ENCODE assay signal across 1 cellular context in genomic region chr12:121513464-121514183, GRCh38.
TF ChIP-seq lines count a peak whose summit lies in the region.

No MANE protein-coding gene starts in this region.

TF ChIP-seq in HepG2, 621 proteins besides CTCF, POLR2A, EP300 and RAD21 (continued from another document):
- TF ChIP-seq, protein P1, sequence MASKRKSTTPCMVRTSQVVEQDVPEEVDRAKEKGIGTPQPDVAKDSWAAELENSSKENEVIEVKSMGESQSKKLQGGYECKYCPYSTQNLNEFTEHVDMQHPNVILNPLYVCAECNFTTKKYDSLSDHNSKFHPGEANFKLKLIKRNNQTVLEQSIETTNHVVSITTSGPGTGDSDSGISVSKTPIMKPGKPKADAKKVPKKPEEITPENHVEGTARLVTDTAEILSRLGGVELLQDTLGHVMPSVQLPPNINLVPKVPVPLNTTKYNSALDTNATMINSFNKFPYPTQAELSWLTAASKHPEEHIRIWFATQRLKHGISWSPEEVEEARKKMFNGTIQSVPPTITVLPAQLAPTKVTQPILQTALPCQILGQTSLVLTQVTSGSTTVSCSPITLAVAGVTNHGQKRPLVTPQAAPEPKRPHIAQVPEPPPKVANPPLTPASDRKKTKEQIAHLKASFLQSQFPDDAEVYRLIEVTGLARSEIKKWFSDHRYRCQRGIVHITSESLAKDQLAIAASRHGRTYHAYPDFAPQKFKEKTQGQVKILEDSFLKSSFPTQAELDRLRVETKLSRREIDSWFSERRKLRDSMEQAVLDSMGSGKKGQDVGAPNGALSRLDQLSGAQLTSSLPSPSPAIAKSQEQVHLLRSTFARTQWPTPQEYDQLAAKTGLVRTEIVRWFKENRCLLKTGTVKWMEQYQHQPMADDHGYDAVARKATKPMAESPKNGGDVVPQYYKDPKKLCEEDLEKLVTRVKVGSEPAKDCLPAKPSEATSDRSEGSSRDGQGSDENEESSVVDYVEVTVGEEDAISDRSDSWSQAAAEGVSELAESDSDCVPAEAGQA (IDR thresholded peaks at IDR 0.05; ENCODE audit: low read depth): no peak
- TF ChIP-seq, protein P1 (CRISPR knock-in tag; IDR thresholded peaks at IDR 0.05; ENCODE audit: borderline replicate concordance): no peak
- TF ChIP-seq ARNT (IDR thresholded peaks at IDR 0.05): no peak
- TF ChIP-seq RFXAP (CRISPR knock-in tag; IDR thresholded peaks at IDR 0.05; ENCODE audit: borderline replicate concordance): 0 out of 2 replicates have a peak, but pooled peaks have one; percentile 23
- TF ChIP-seq, protein P2, sequence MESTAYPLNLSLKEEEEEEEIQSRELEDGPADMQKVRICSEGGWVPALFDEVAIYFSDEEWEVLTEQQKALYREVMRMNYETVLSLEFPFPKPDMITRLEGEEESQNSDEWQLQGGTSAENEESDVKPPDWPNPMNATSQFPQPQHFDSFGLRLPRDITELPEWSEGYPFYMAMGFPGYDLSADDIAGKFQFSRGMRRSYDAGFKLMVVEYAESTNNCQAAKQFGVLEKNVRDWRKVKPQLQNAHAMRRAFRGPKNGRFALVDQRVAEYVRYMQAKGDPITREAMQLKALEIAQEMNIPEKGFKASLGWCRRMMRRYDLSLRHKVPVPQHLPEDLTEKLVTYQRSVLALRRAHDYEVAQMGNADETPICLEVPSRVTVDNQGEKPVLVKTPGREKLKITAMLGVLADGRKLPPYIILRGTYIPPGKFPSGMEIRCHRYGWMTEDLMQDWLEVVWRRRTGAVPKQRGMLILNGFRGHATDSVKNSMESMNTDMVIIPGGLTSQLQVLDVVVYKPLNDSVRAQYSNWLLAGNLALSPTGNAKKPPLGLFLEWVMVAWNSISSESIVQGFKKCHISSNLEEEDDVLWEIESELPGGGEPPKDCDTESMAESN (CRISPR knock-in tag; conservative IDR thresholded peaks at IDR 0.05): no peak
- TF ChIP-seq ZNF7 (CRISPR knock-in tag; IDR thresholded peaks at IDR 0.05): no peak
- TF ChIP-seq, protein P3, sequence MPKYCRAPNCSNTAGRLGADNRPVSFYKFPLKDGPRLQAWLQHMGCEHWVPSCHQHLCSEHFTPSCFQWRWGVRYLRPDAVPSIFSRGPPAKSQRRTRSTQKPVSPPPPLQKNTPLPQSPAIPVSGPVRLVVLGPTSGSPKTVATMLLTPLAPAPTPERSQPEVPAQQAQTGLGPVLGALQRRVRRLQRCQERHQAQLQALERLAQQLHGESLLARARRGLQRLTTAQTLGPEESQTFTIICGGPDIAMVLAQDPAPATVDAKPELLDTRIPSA (CRISPR knock-in tag; IDR thresholded peaks at IDR 0.05; ENCODE audit: borderline replicate concordance): no peak
- no peak for TF ChIP-seq ZNF879 (CRISPR knock-in tag; IDR thresholded peaks at IDR 0.05)
- no peak for TF ChIP-seq GFI1 (CRISPR knock-in tag; IDR thresholded peaks at IDR 0.05; ENCODE audit: borderline replicate concordance)
- no peak for TF ChIP-seq SKIL (CRISPR knock-in tag; IDR thresholded peaks at IDR 0.05; ENCODE audit: borderline replicate concordance)
- no peak for TF ChIP-seq GPN1 (CRISPR knock-in tag; IDR thresholded peaks at IDR 0.05; ENCODE audit: borderline replicate concordance)
- no peak for TF ChIP-seq ZBTB14 (CRISPR knock-in tag; IDR thresholded peaks at IDR 0.05)
- no peak for TF ChIP-seq ZNF780A (CRISPR knock-in tag; IDR thresholded peaks at IDR 0.05)
- no peak for TF ChIP-seq ZBTB49 (CRISPR knock-in tag; IDR thresholded peaks at IDR 0.05; ENCODE audit: borderline replicate concordance)
- no peak for TF ChIP-seq FOXC1 (CRISPR knock-in tag; IDR thresholded peaks at IDR 0.05; ENCODE audit: borderline replicate concordance)
- TF ChIP-seq THAP7 (CRISPR knock-in tag; IDR thresholded peaks at IDR 0.05): no peak
- TF ChIP-seq REST (IDR thresholded peaks at IDR 0.05; ENCODE audit: borderline replicate concordance in 1 of 2, low read depth in 1 of 2, low read length in 2 of 2): no peak
- TF ChIP-seq MAZ (IDR thresholded peaks at IDR 0.05; ENCODE audit: borderline replicate concordance, low read depth, low read length): no peak
- no peak for TF ChIP-seq MAZ (CRISPR knock-in tag; IDR thresholded peaks at IDR 0.05; ENCODE audit: low read depth)
- TF ChIP-seq KDM6A (CRISPR knock-in tag; IDR thresholded peaks at IDR 0.05; ENCODE audit: low read depth): no peak
- no peak for TF ChIP-seq CENPX (CRISPR knock-in tag; IDR thresholded peaks at IDR 0.05)
- no peak for TF ChIP-seq NKX3-1 (CRISPR knock-in tag; IDR thresholded peaks at IDR 0.05)
- TF ChIP-seq PHF5A (CRISPR knock-in tag; IDR thresholded peaks at IDR 0.05; ENCODE audit: low read depth, unreplicated experiment): no peak
- no peak for TF ChIP-seq SP140L (CRISPR knock-in tag; IDR thresholded peaks at IDR 0.05; ENCODE audit: borderline replicate concordance)
- TF ChIP-seq, protein P4, sequence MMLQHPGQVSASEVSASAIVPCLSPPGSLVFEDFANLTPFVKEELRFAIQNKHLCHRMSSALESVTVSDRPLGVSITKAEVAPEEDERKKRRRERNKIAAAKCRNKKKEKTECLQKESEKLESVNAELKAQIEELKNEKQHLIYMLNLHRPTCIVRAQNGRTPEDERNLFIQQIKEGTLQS (CRISPR knock-in tag; IDR thresholded peaks at IDR 0.05): no peak
- TF ChIP-seq TBX3 (IDR thresholded peaks at IDR 0.05; ENCODE audit: borderline replicate concordance): no peak
